ENCODE assay signal across 10 cellular contexts in the genomic region with DNA sequence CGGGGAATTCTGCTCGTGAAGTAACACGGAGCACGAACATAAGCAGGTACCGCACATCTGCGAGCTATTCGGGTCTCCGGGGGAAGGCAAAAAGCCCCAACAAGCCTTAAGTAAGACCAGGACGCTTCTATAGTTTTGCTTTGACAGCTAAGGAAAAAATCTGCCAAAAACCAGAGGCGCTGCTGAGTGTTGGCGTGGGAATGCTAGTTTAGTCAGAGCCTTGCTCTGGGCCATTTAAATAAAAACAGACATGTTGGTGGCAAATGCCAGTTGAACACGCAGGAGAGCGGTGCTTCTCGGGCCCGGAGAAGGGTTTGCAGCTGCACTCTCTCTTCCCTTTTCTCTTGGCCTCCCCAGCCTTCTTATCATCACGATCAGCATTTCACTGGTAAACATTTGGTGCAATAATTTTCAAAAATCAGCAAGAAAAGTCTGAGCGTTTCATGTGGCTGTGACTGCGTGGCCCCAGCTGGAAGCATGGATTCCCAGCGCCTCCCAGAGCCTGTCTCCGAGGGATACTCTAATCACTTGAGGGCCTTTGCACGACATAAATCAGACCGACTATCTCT. TPM values are rescaled to one million over a fixed set of nuclear protein-coding genes. Genes with fewer than 3 reads are reported as not detected.
A peak's percentile ranks its signal among the peaks of the same experiment; 100 is the strongest.
DNase-seq lines count a peak whose midpoint lies in the region; ATAC-seq and TF ChIP-seq lines count a peak whose summit lies in the region.
"Had no signal": no experiment of that assay in that cellular context is flagged by ENCODE, and none has a peak within 500 bp of the region (broad histone marks: within the 10 kb centered on the region; RNA-seq: fewer than 3 reads in every experiment).

No MANE protein-coding gene starts in this region.

- peak overlapping the region; percentile 63 for H3K4me2 ChIP-seq in IMR-90 (ENCODE audit: low read depth, low read length)

- TF ChIP-seq CTCF in AG09319 (IDR thresholded peaks at IDR 0.05; ENCODE audit: low read depth, low read length) (no peak), IMR-90 (conservative IDR thresholded peaks at IDR 0.05; ENCODE audit: low read depth, low read length) (no peak), brain (conservative IDR thresholded peaks at IDR 0.05) (no peak)

- peak overlapping the region; percentile 47 for H3K14ac ChIP-seq in IMR-90 (replicated peaks; ENCODE audit: low read depth, low read length)

- H3K4me3 ChIP-seq in IMR-90 (ENCODE audit: insufficient read depth, low read depth, low read length) (no peak overlapping the region), mesodermal cell (ENCODE audit: extremely low read depth, insufficient read depth, low read length, poor library complexity, severe bottlenecking) (no peak overlapping the region)

- H2AK5ac ChIP-seq in IMR-90 (ENCODE audit: low read depth, low read length): peak overlapping the region; percentile 79; the same call in 1 of the 2 replicates

- peak overlapping the region; percentile 50 for H3K18ac ChIP-seq in IMR-90 (ENCODE audit: low read depth, low read length)

- no peaks in the 10 kb centered on the region for H3K27me3 Mint-ChIP-seq in brain

- POLR2A ChIA-PET in IMR-90 (lab: Charles Lee; ENCODE audit: unreplicated experiment): interaction anchor here (0.6 to 0.7 kb wide), 2 partner anchors 11 to 87 kb away, joined by 3 to 20 read pairs; no protein-coding TSS in a partner anchor

- H4K8ac ChIP-seq in IMR-90 (ENCODE audit: low read depth in 2 of 2, low read length in 2 of 2): peak overlapping the region; percentile 50 to 92; a peak in 3 of 4 replicates

- WGBS in IMR-90 (ENCODE audit: extremely low coverage in 2 of 2, insufficient read length in 1 of 2), 2 experiments: 8% methylated on average over 10 of the region's 22 CpGs; no CpG with 5 or more reads in 1 of the 2 experiments
- 61 to 64% methylated on average over 16 to 22 of the region's 22 CpGs for WGBS in mesodermal cell (ENCODE audit: insufficient coverage in 2 of 2), 2 experiments

- peak overlapping the region; percentile 82 for H2BK120ac ChIP-seq in IMR-90 (ENCODE audit: low read depth, low read length)

- no peaks in the 10 kb centered on the region for H4K20me1 ChIP-seq in IMR-90 (ENCODE audit: insufficient read depth, low read length)

- H3K27ac ChIP-seq in IMR-90 (ENCODE audit: insufficient read depth, low read length): peak overlapping the region; percentile 78
- peak overlapping the region; percentile 73 for H3K27ac ChIP-seq in mesodermal cell (ENCODE audit: low read depth, low read length, severe bottlenecking)

- peak; percentile 69 for DNase-seq in AG09319 (ENCODE audit: extremely low read depth, low read depth)
- DNase-seq in IMR-90: peak; percentile 74
- no peak for DNase-seq in NCI-H748 (lab: John Stamatoyannopoulos, UW; ENCODE audit: unreplicated experiment)
- no peak for DNase-seq in activated effector memory CD4-positive, alpha-beta T cell treated with Interleukin-2 at 50 U/mL for 16 hours
- no peak for DNase-seq in SHP77 (lab: John Stamatoyannopoulos, UW)
- DNase-seq: NCI-H1105; stimulated activated CD4-positive, alpha-beta T cell treated with anti-CD3 and anti-CD28 coated beads, Interleukin-4, amount 100 ng/mL, for 24 hours had no signal

- H3K36me3 Mint-ChIP-seq in brain: no peaks in the 10 kb centered on the region

- H3K36me3 ChIP-seq in IMR-90 (ENCODE audit: control insufficient read depth, insufficient read depth, low read length) (no peaks in the 10 kb centered on the region), mesodermal cell (ENCODE audit: control insufficient read depth, insufficient read depth, low read length) (no peaks in the 10 kb centered on the region)

- peaks cover 7% of the 10 kb centered on the region for H3K9me1 ChIP-seq in IMR-90 (ENCODE audit: insufficient read depth, low read length)

- peak overlapping the region; percentile 36 to 74 (median 59) for H3K4me3 Mint-ChIP-seq in brain

- H2BK20ac ChIP-seq in IMR-90 (ENCODE audit: low read depth, low read length): peak overlapping the region; percentile 38; the same call in 1 of the 2 replicates

- H3K79me1 ChIP-seq in IMR-90 (ENCODE audit: low read depth in 1 of 2, low read length in 2 of 2): peaks cover 0 to 9% of the 10 kb centered on the region in 2 experiments; a peak in 2 of 4 replicates

- peak overlapping the region; percentile 4 for H3K9ac ChIP-seq in IMR-90 (ENCODE audit: low read depth, low read length)

- no peak for TF ChIP-seq RAD21 in IMR-90 (IDR thresholded peaks at IDR 0.05; ENCODE audit: low read length)

- peak overlapping the region; percentile 36 for H4K5ac ChIP-seq in IMR-90 (ENCODE audit: low read depth, low read length)

- peak overlapping the region; percentile 90 for H3K4ac ChIP-seq in IMR-90 (ENCODE audit: low read depth, low read length)

- intact Hi-C loops in IMR-90 (cut with micrococcal nuclease): no loop called here

- H3K23ac ChIP-seq in IMR-90 (ENCODE audit: low read depth, low read length): peak overlapping the region; percentile 50

- H3K4me1 Mint-ChIP-seq in brain: peaks cover 69% of the 10 kb centered on the region

- H2BK5ac ChIP-seq in IMR-90 (ENCODE audit: low read depth, low read length, poor library complexity, severe bottlenecking): peak overlapping the region; percentile 66

- dilution Hi-C loops in IMR-90 (cut with HindIII; ENCODE audit: low sequenced_read_pairs, unreplicated experiment): no loop called here

- H2BK15ac ChIP-seq in IMR-90 (ENCODE audit: low read depth, low read length): peak overlapping the region; percentile 10; the same call in 1 of the 3 replicates

- no TSS peak for BruUV-seq in IMR-90 (replicated peaks; lab: Mats Ljungman, UMichigan)

- H3K27ac Mint-ChIP-seq in brain: peak overlapping the region; percentile 63 to 97 (median 96)

- H3K9me3 Mint-ChIP-seq in brain: no peaks in the 10 kb centered on the region

- CTCF ChIA-PET in IMR-90 (lab: Yijun Ruan, JAX): no interaction called here

- TF ChIP-seq POLR2A in IMR-90 (IDR thresholded peaks at IDR 0.05; ENCODE audit: low read depth, low read length): no peak

- ATAC-seq in IMR-90 (ENCODE audit: low read depth) (peak; percentile 53), GM21528 (IDR thresholded peaks at IDR 0.05; ENCODE audit: low FRiP score, unreplicated experiment) (no peak)

- H2AK9ac ChIP-seq in IMR-90 (replicated peaks; ENCODE audit: low read depth, low read length, poor library complexity): peak overlapping the region; percentile 2

- H4K91ac ChIP-seq in IMR-90 (ENCODE audit: insufficient read depth, low read depth, low read length): peak overlapping the region; percentile 84

- no peaks in the 10 kb centered on the region for H3K27me3 ChIP-seq in IMR-90 (ENCODE audit: control insufficient read depth, insufficient read depth, low read length)

- H3K9me3 ChIP-seq in IMR-90 (ENCODE audit: control insufficient read depth, insufficient read depth, low read length) (no peaks in the 10 kb centered on the region), mesodermal cell (ENCODE audit: control insufficient read depth, low read length) (no peaks in the 10 kb centered on the region)

- peak overlapping the region; percentile 80 for H3K56ac ChIP-seq in IMR-90 (ENCODE audit: extremely low read depth, insufficient read depth, low read length)

- peaks cover 31% of the 10 kb centered on the region for H3K4me1 ChIP-seq in IMR-90 (ENCODE audit: control insufficient read depth, insufficient read depth, low read length)
- peaks cover 45% of the 10 kb centered on the region for H3K4me1 ChIP-seq in mesodermal cell (ENCODE audit: control insufficient read depth, insufficient read depth, low read length, poor library complexity, severe bottlenecking)

- in situ Hi-C loops in IMR-90 (cut with MboI; ENCODE audit: low sequenced_read_pairs): no loop called here

- H2AFZ ChIP-seq in IMR-90 (replicated peaks; ENCODE audit: low read length, poor library complexity): peak overlapping the region; percentile 80

TF ChIP-seq in IMR-90, 13 proteins besides CTCF, POLR2A, EP300 and RAD21:
- no peak for TF ChIP-seq SMC3 (IDR thresholded peaks at IDR 0.05; ENCODE audit: low read depth, low read length)
- TF ChIP-seq MXI1 (IDR thresholded peaks at IDR 0.05; ENCODE audit: borderline replicate concordance, low read depth, low read length): 0 out of 2 replicates have a peak, but pooled peaks have one; percentile 51
- no peak for TF ChIP-seq MAFK (IDR thresholded peaks at IDR 0.05; ENCODE audit: low read depth, low read length)
- no peak for TF ChIP-seq BHLHE40 (IDR thresholded peaks at IDR 0.05; ENCODE audit: low read depth, low read length)
- TF ChIP-seq, protein P1, sequence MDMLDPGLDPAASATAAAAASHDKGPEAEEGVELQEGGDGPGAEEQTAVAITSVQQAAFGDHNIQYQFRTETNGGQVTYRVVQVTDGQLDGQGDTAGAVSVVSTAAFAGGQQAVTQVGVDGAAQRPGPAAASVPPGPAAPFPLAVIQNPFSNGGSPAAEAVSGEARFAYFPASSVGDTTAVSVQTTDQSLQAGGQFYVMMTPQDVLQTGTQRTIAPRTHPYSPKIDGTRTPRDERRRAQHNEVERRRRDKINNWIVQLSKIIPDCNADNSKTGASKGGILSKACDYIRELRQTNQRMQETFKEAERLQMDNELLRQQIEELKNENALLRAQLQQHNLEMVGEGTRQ (IDR thresholded peaks at IDR 0.05; ENCODE audit: low read depth, low read length): no peak
- no peak for TF ChIP-seq ELK1 (IDR thresholded peaks at IDR 0.05; ENCODE audit: borderline replicate concordance, low read depth, low read length)
- no peak for TF ChIP-seq FOS (IDR thresholded peaks at IDR 0.05; ENCODE audit: low read depth, low read length)
TF ChIP-seq in IMR-90: peak in this region for 1.

RNA-seq across cellular contexts. Expression of gene NOTCH1, which starts 6.4 kb away (rescaled TPM):
- total RNA-seq in IMR-90 (2012; rRNA removed): 1.8 and 2.5 TPM in 2 replicates
- polyA plus RNA-seq in IMR-90 (2012; rRNA removed) (6.0 and 6.9 TPM in 2 replicates), brain (ENCODE audit: insufficient read depth, low read depth, low replicate concordance) (12.3 TPM)
- 4.0 and 8.0 TPM in 2 replicates for polyA plus RNA-seq in IMR-90 (2012; cell fraction: cytosol; rRNA removed)
- 19.2 and 42.7 TPM in 2 replicates for polyA plus RNA-seq in IMR-90 (2012; cell fraction: nucleus; rRNA removed; ENCODE audit: low replicate concordance)
- 65.5 TPM for polyA plus RNA-seq in mesodermal cell (2013, experiment 1 of 2)
- 44.0 TPM for polyA plus RNA-seq in mesodermal cell (2013, experiment 2 of 2)

Comparison
In these comparisons a context has a peak if more than half of its experiments do, and no peak if none do; other contexts are left out.
1. DNase-seq: peak in AG09319 (single experiment) and IMR-90 (single experiment); none in NCI-H748 (single experiment), activated effector memory CD4-positive, alpha-beta T cell treated with Interleukin-2 at 50 U/mL for 16 hours (single experiment) and SHP77 (0 of 2).